In genomic region chr13:59320021-59320420, GRCh38 we compare ENCODE assay signal across 27 cellular contexts.
"Had no signal": no experiment of that assay in that cellular context is flagged by ENCODE, and none has a peak within 500 bp of the region (broad histone marks: within the 10 kb centered on the region; RNA-seq: fewer than 3 reads in every experiment).

No MANE protein-coding gene starts in this region.

- H3K27ac Mint-ChIP-seq: activated B cell treated with CpG ODN at 0.5 μM for 24 hours; activated CD4-positive, alpha-beta T cell treated with anti-CD3 and anti-CD28 coated beads, Interleukin-2, amount 10 ng/mL, durations not matched to agents 24 days and 14 days; activated CD8-positive, alpha-beta memory T cell treated with anti-CD3 and anti-CD28 coated beads, Interleukin-2, amount 10 ng/mL, durations not matched to agents 7 days and 5 days; activated naive CD4-positive, alpha-beta T cell treated with anti-CD3 and anti-CD28 coated beads, Interleukin-2, amount 50 U/mL, for 24 hours; activated T-cell treated with anti-CD3 and anti-CD28 coated beads, Interleukin-2, amount 50 U/mL, for 24 hours; activated T-helper 1 cell treated with anti-CD3 and anti-CD28 coated beads, Interleukin-12 subunit alpha, Interleukin-12 subunit beta, Interleukin-2, Interleukin-4 antibody, amounts not matched to agents 30 ng/mL and 10 ng/mL and 1 ng/mL, durations not matched to agents 14 hours and 24 hours and 36 hours had no signal

- H3K4me1 Mint-ChIP-seq: activated B cell treated with CpG ODN at 0.5 μM for 24 hours; activated CD4-positive, alpha-beta T cell treated with anti-CD3 and anti-CD28 coated beads, Interleukin-2, amount 10 ng/mL, durations not matched to agents 24 days and 14 days; activated CD8-positive, alpha-beta memory T cell treated with anti-CD3 and anti-CD28 coated beads, Interleukin-2, amount 10 ng/mL, durations not matched to agents 7 days and 5 days; activated naive CD4-positive, alpha-beta T cell treated with anti-CD3 and anti-CD28 coated beads, Interleukin-2, amount 50 U/mL, for 24 hours had no signal

- H3K9me3 Mint-ChIP-seq: activated B cell treated with CpG ODN at 0.5 μM for 24 hours; activated CD4-positive, alpha-beta T cell treated with anti-CD3 and anti-CD28 coated beads, Interleukin-2, amount 10 ng/mL, durations not matched to agents 24 days and 14 days; activated naive CD4-positive, alpha-beta T cell treated with anti-CD3 and anti-CD28 coated beads, Interleukin-2, amount 50 U/mL, for 24 hours; activated T-cell treated with anti-CD3 and anti-CD28 coated beads, Interleukin-2, amount 50 U/mL, for 24 hours; activated T-helper 1 cell treated with anti-CD3 and anti-CD28 coated beads, Interleukin-12 subunit alpha, Interleukin-12 subunit beta, Interleukin-2, Interleukin-4 antibody, amounts not matched to agents 30 ng/mL and 10 ng/mL and 1 ng/mL, durations not matched to agents 14 hours and 24 hours and 36 hours had no signal

- H3K4me2 ChIP-seq: KMS-11 had no signal

- H3K4me3 ChIP-seq: breast epithelium, SJSA1 had no signal

- ATAC-seq: activated CD8-positive, alpha-beta memory T cell treated with anti-CD3 and anti-CD28 coated beads, Interleukin-2, amount 10 ng/mL, durations not matched to agents 7 days and 5 days; Panc1; SK-N-SH treated with all-trans-retinoic acid at 6 μM for 48 hours had no signal

- DNase-seq: activated B cell treated with CpG ODN at 0.5 μM for 24 hours; activated CD4-positive, alpha-beta T cell treated with anti-CD3 and anti-CD28 coated beads for 1 hour; activated CD4-positive, alpha-beta T cell treated with anti-CD3 and anti-CD28 coated beads, Interleukin-2, amount 10 ng/mL, durations not matched to agents 24 days and 14 days; activated CD4-positive, alpha-beta T cell treated with anti-CD3 and anti-CD28 coated beads, Interleukin-2, amount 50 U/mL, for 48 hours; activated CD8-positive, alpha-beta memory T cell treated with anti-CD3 and anti-CD28 coated beads, Interleukin-2, amount 10 ng/mL, durations not matched to agents 7 days and 5 days; activated effector memory CD4-positive, alpha-beta T cell treated with Interleukin-2 at 50 U/mL for 16 hours; activated naive CD4-positive, alpha-beta T cell; activated T-cell treated with anti-CD3 and anti-CD28 coated beads, Interleukin-2, amount 50 U/mL, for 24 hours; aorta; NCI-H1092 treated with DMSO at 0.1 percent for 48 hours; NCI-H1417 treated with DMSO at 0.1 percent for 48 hours; NCI-H1694; NCI-H2029; NCI-H2107; NCI-H510A treated with DMSO at 0.1 percent for 48 hours; NK-92 treated with Interleukin-12 subunit alpha and Interleukin-12 subunit beta, amount 100 ng/mL, for 24 hours; OCI-M1; SHP77; SW 1271 had no signal

- H3K27ac ChIP-seq: breast epithelium, KMS-11, RWPE1, SJSA1 had no signal

- H3K36me3 Mint-ChIP-seq: activated CD8-positive, alpha-beta memory T cell treated with anti-CD3 and anti-CD28 coated beads, Interleukin-2, amount 10 ng/mL, durations not matched to agents 7 days and 5 days; activated naive CD4-positive, alpha-beta T cell treated with anti-CD3 and anti-CD28 coated beads, Interleukin-2, amount 50 U/mL, for 24 hours had no signal

- H3K4me3 Mint-ChIP-seq: activated B cell treated with CpG ODN at 0.5 μM for 24 hours; activated CD4-positive, alpha-beta T cell treated with anti-CD3 and anti-CD28 coated beads, Interleukin-2, amount 10 ng/mL, durations not matched to agents 24 days and 14 days; activated CD8-positive, alpha-beta memory T cell treated with anti-CD3 and anti-CD28 coated beads, Interleukin-2, amount 10 ng/mL, durations not matched to agents 7 days and 5 days; activated naive CD4-positive, alpha-beta T cell treated with anti-CD3 and anti-CD28 coated beads, Interleukin-2, amount 50 U/mL, for 24 hours; activated T-cell treated with anti-CD3 and anti-CD28 coated beads, Interleukin-2, amount 50 U/mL, for 24 hours; activated T-helper 1 cell treated with anti-CD3 and anti-CD28 coated beads, Interleukin-12 subunit alpha, Interleukin-12 subunit beta, Interleukin-2, Interleukin-4 antibody, amounts not matched to agents 30 ng/mL and 10 ng/mL and 1 ng/mL, durations not matched to agents 14 hours and 24 hours and 36 hours had no signal

- H3K36me3 ChIP-seq: breast epithelium, SJSA1 had no signal

- H3K27me3 Mint-ChIP-seq: activated B cell treated with CpG ODN at 0.5 μM for 24 hours had no signal

- H3K9me3 ChIP-seq: breast epithelium, SJSA1 had no signal

- H3K27me3 ChIP-seq: breast epithelium, SJSA1 had no signal

- H3K4me1 ChIP-seq: breast epithelium, SJSA1 had no signal

- H3K9ac ChIP-seq: KMS-11 had no signal
